13 cellular contexts compared by ENCODE assay signal in genomic region chr4:149292422-149293055, GRCh38.
"Had no signal": no experiment of that assay in that cellular context is flagged by ENCODE, and none has a peak within 500 bp of the region (broad histone marks: within the 10 kb centered on the region; RNA-seq: fewer than 3 reads in every experiment).

No MANE protein-coding gene starts in this region.

- ATAC-seq: activated CD4-positive, CD25-positive, alpha-beta regulatory T cell treated with anti-CD3 and anti-CD28 coated beads, Interleukin-2, amount 50 U/mL, for 24 hours; activated naive CD4-positive, alpha-beta T cell treated with anti-CD3 and anti-CD28 coated beads, Interleukin-2, amount 50 U/mL, for 72 hours; naive thymus-derived CD4-positive, alpha-beta T cell; stimulated activated effector memory CD8-positive, alpha-beta T cell treated with anti-CD3 and anti-CD28 coated beads, Interleukin-12 subunit alpha, Interleukin-12 subunit beta, amount 100 ng/mL, for 72 hours had no signal

- H3K4me3 ChIP-seq: dorsolateral prefrontal cortex, esophagus muscularis mucosa, smooth muscle cell, transverse colon had no signal

- DNase-seq: activated effector memory CD4-positive, alpha-beta T cell treated with Interleukin-2 at 50 U/mL for 16 hours; amygdala; brain microvascular endothelial cell; midbrain; naive thymus-derived CD4-positive, alpha-beta T cell; posterior cingulate gyrus; transverse colon had no signal
